11 cellular contexts compared by ENCODE assay signal in genomic region chr1:40049745-40050144, GRCh38. TPM values are rescaled to one million over a fixed set of nuclear protein-coding genes. Genes with fewer than 3 reads are reported as not detected.
DNase-seq lines count a peak whose midpoint lies in the region; ATAC-seq, FAIRE-seq and TF ChIP-seq lines count a peak whose summit lies in the region.
"Had no signal": no experiment of that assay in that cellular context is flagged by ENCODE, and none has a peak within 500 bp of the region (broad histone marks: within the 10 kb centered on the region; RNA-seq: fewer than 3 reads in every experiment).

No MANE protein-coding gene starts in this region.

- ATAC-seq in heart right ventricle, result peak in 5 of 8 donors; percentile 11 to 46 (median 25)
- peak; percentile 39 for ATAC-seq in stimulated activated memory B cell treated with anti-CD40 and anti-IgM and Interleukin-4, amounts not matched to agents 10 μg/mL and 1 μg/mL and 100 μg/mL, for 72 hours
- ATAC-seq: HCT116 had no signal

- no peaks in the 10 kb centered on the region for H3K27me3 Mint-ChIP-seq in T-helper 2 cell treated with Interferon-gamma antibody and Interleukin-4, amounts not matched to agents 5 μg/mL and 100 μg/mL, for 36 hours (ENCODE audit: low read depth)
- H3K27me3 Mint-ChIP-seq in activated naive CD4-positive, alpha-beta T cell treated with anti-CD3 and anti-CD28 coated beads, Interleukin-2, amount 10 ng/mL, durations not matched to agents 7 days and 5 days, result no peaks in the 10 kb centered on the region
- no peaks in the 10 kb centered on the region for H3K27me3 Mint-ChIP-seq in stimulated activated memory B cell treated with anti-CD40 and anti-IgM and Interleukin-4, amounts not matched to agents 10 μg/mL and 1 μg/mL and 100 μg/mL, for 72 hours

- peaks cover 67% of the 10 kb centered on the region for H3K4me1 Mint-ChIP-seq in T-helper 2 cell treated with Interferon-gamma antibody and Interleukin-4, amounts not matched to agents 5 μg/mL and 100 μg/mL, for 36 hours (ENCODE audit: low read depth)
- peaks cover 83% of the 10 kb centered on the region for H3K4me1 Mint-ChIP-seq in activated naive CD4-positive, alpha-beta T cell treated with anti-CD3 and anti-CD28 coated beads, Interleukin-2, amount 10 ng/mL, durations not matched to agents 7 days and 5 days
- H3K4me1 Mint-ChIP-seq in stimulated activated memory B cell treated with anti-CD40 and anti-IgM and Interleukin-4, amounts not matched to agents 10 μg/mL and 1 μg/mL and 100 μg/mL, for 72 hours, result peaks cover 71% of the 10 kb centered on the region

- no peak for DNase-seq in T-helper 2 cell treated with Interferon-gamma antibody and Interleukin-4, amounts not matched to agents 5 μg/mL and 100 μg/mL, for 36 hours (ENCODE audit: low spot score)
- DNase-seq in T-helper 2 cell, result no peak
- DNase-seq in activated naive CD4-positive, alpha-beta T cell treated with anti-CD3 and anti-CD28 coated beads, Interleukin-2, amount 10 ng/mL, durations not matched to agents 7 days and 5 days, result no peak
- no peak for DNase-seq in heart right ventricle
- DNase-seq in NOMO-1 treated with DMSO at 0.1 percent for 48 hours (lab: John Stamatoyannopoulos, UW; ENCODE audit: unreplicated experiment), result no peak
- no peak for DNase-seq in DMS153 treated with DMSO at 0.1 percent for 48 hours (lab: John Stamatoyannopoulos, UW; ENCODE audit: unreplicated experiment)
- no peak for DNase-seq in RCC 7860 (ENCODE audit: low spot score)

- H3K27me3 ChIP-seq in heart right ventricle, result no peaks in the 10 kb centered on the region

- no peaks in the 10 kb centered on the region for H3K9me3 ChIP-seq in heart right ventricle

- H3K36me3 Mint-ChIP-seq in T-helper 2 cell treated with Interferon-gamma antibody and Interleukin-4, amounts not matched to agents 5 μg/mL and 100 μg/mL, for 36 hours (ENCODE audit: low read depth), result peaks cover 73% of the 10 kb centered on the region
- H3K36me3 Mint-ChIP-seq in activated naive CD4-positive, alpha-beta T cell treated with anti-CD3 and anti-CD28 coated beads, Interleukin-2, amount 10 ng/mL, durations not matched to agents 7 days and 5 days, result peaks cover 66% of the 10 kb centered on the region
- H3K36me3 Mint-ChIP-seq in stimulated activated memory B cell treated with anti-CD40 and anti-IgM and Interleukin-4, amounts not matched to agents 10 μg/mL and 1 μg/mL and 100 μg/mL, for 72 hours, result peaks cover 42% of the 10 kb centered on the region

- 40 to 49% methylated on average over 2 of the region's 2 CpGs for WGBS in heart right ventricle, 2 donors

- peaks cover 0 to 81% (median 0%) of the 10 kb centered on the region in 9 donors for H3K36me3 ChIP-seq in heart right ventricle

- peak overlapping the region; percentile 63 for H3K27ac Mint-ChIP-seq in T-helper 2 cell treated with Interferon-gamma antibody and Interleukin-4, amounts not matched to agents 5 μg/mL and 100 μg/mL, for 36 hours
- H3K27ac Mint-ChIP-seq in activated naive CD4-positive, alpha-beta T cell treated with anti-CD3 and anti-CD28 coated beads, Interleukin-2, amount 10 ng/mL, durations not matched to agents 7 days and 5 days, result peak overlapping the region; percentile 85
- H3K27ac Mint-ChIP-seq in stimulated activated memory B cell treated with anti-CD40 and anti-IgM and Interleukin-4, amounts not matched to agents 10 μg/mL and 1 μg/mL and 100 μg/mL, for 72 hours, result peak overlapping the region; percentile 65

- no peak for FAIRE-seq in RCC 7860 (lab: Jason Lieb, UNC)
- FAIRE-seq: frontal cortex had no signal

- H3K4me1 ChIP-seq in heart right ventricle, result peaks cover 0 to 100% (median 79%) of the 10 kb centered on the region in 9 donors

- H3K4me3 Mint-ChIP-seq in T-helper 2 cell treated with Interferon-gamma antibody and Interleukin-4, amounts not matched to agents 5 μg/mL and 100 μg/mL, for 36 hours, result peak overlapping the region; percentile 25
- peak overlapping the region; percentile 11 for H3K4me3 Mint-ChIP-seq in activated naive CD4-positive, alpha-beta T cell treated with anti-CD3 and anti-CD28 coated beads, Interleukin-2, amount 10 ng/mL, durations not matched to agents 7 days and 5 days
- H3K4me3 Mint-ChIP-seq in stimulated activated memory B cell treated with anti-CD40 and anti-IgM and Interleukin-4, amounts not matched to agents 10 μg/mL and 1 μg/mL and 100 μg/mL, for 72 hours, result no peak overlapping the region

- no peak overlapping the region for H3K4me3 ChIP-seq in heart right ventricle

- CTCF ChIA-PET in activated naive CD4-positive, alpha-beta T cell treated with anti-CD3 and anti-CD28 coated beads, Interleukin-2, amount 10 ng/mL, durations not matched to agents 7 days and 5 days (lab: Charles Lee), result interaction anchor here (0.6 to 1.1 kb wide), 3 partner anchors 8 to 38 kb away, joined by 3 to 4 read pairs (median 3); no protein-coding TSS in a partner anchor

- peak overlapping the region in 5 of 10 donors; percentile 18 to 60 (median 32) for H3K27ac ChIP-seq in heart right ventricle
- H3K27ac ChIP-seq: 22Rv1 had no signal

- H3K9me3 Mint-ChIP-seq in T-helper 2 cell treated with Interferon-gamma antibody and Interleukin-4, amounts not matched to agents 5 μg/mL and 100 μg/mL, for 36 hours, result no peaks in the 10 kb centered on the region
- H3K9me3 Mint-ChIP-seq in activated naive CD4-positive, alpha-beta T cell treated with anti-CD3 and anti-CD28 coated beads, Interleukin-2, amount 10 ng/mL, durations not matched to agents 7 days and 5 days, result no peaks in the 10 kb centered on the region
- H3K9me3 Mint-ChIP-seq in stimulated activated memory B cell treated with anti-CD40 and anti-IgM and Interleukin-4, amounts not matched to agents 10 μg/mL and 1 μg/mL and 100 μg/mL, for 72 hours, result no peaks in the 10 kb centered on the region

- intact Hi-C loops in heart right ventricle (cut with DNase I), result no loop called here

- TF ChIP-seq CTCF in heart right ventricle (IDR thresholded peaks at IDR 0.05), result no peak

RNA-seq across cellular contexts. Expression of gene CAP1, which starts 9.2 kb away (rescaled TPM):
- total RNA-seq in heart right ventricle, result 100 to 1,000 TPM in 2 of 10 donors, 10 to 100 TPM in 8; 46.4 to 157 (median 55.8) TPM
- polyA plus RNA-seq in heart right ventricle, result 10 to 100 TPM; 25.2 to 93.5 TPM

RNA-seq across cellular contexts. Expression of gene PPT1, which starts 47.3 kb away (rescaled TPM):
- total RNA-seq in heart right ventricle, result 10 to 100 TPM; 32.9 to 71.3 (median 38.5) TPM
- polyA plus RNA-seq in heart right ventricle, result 10 to 100 TPM; 31.5 to 33.1 TPM
